In genomic region chr1:44881011-44881632, GRCh38 we compare ENCODE assay signal across 11 cellular contexts. TPM values are rescaled to one million over a fixed set of nuclear protein-coding genes. Genes with fewer than 3 reads are reported as not detected.
DNase-seq lines count a peak whose midpoint lies in the region; TF ChIP-seq lines count a peak whose summit lies in the region.
"Had no signal": no experiment of that assay in that cellular context is flagged by ENCODE, and none has a peak within 500 bp of the region (broad histone marks: within the 10 kb centered on the region; RNA-seq: fewer than 3 reads in every experiment).

No MANE protein-coding gene starts in this region.

- no peak overlapping the region for H3K4me2 ChIP-seq in hepatocyte

- H3K36me3 ChIP-seq in hepatocyte (replicated peaks; ENCODE audit: insufficient read depth, low read depth), result no peaks in the 10 kb centered on the region

- in situ Hi-C loops in astrocyte of the cerebellum (cut with HindIII; ENCODE audit: low sequenced_read_pairs), result no loop called here

- no peaks in the 10 kb centered on the region for H3K27me3 ChIP-seq in hepatocyte

- no peaks in the 10 kb centered on the region for H3K4me1 ChIP-seq in hepatocyte (ENCODE audit: insufficient read depth)

- H4K20me1 ChIP-seq in hepatocyte (ENCODE audit: insufficient read depth, poor library complexity, severe bottlenecking), result no peaks in the 10 kb centered on the region

- H2AFZ ChIP-seq in hepatocyte, result no peak overlapping the region

- DNase-seq in HCEC 1CT (peak; percentile 12), astrocyte of the cerebellum (ENCODE audit: low read depth) (peak; percentile 75), fibroblast of the aortic adventitia (ENCODE audit: low read depth) (peak; percentile 89), stromal cell of bone marrow (ENCODE audit: low read depth) (peak; percentile 89), NCI-H1105 (lab: John Stamatoyannopoulos, UW) (no peak), NCI-H526 treated with DMSO at 0.1 percent for 48 hours (lab: John Stamatoyannopoulos, UW) (no peak), hepatocyte (ENCODE audit: low spot score) (no peak)
- DNase-seq: immature natural killer cell, KBM-7, NCI-H446 treated with DMSO at 0.1 percent for 48 hours, SHP77 treated with DMSO at 0.1 percent for 48 hours had no signal

- H3K4me3 ChIP-seq in astrocyte of the cerebellum (ENCODE audit: low read depth, low read length) (no peak overlapping the region), fibroblast of the aortic adventitia (ENCODE audit: low read depth, low read length) (no peak overlapping the region), hepatocyte (no peak overlapping the region)

- TF ChIP-seq CTCF in astrocyte of the cerebellum (IDR thresholded peaks at IDR 0.05; ENCODE audit: low read depth, low read length, missing control alignments), result no peak
- no peak for TF ChIP-seq CTCF in fibroblast of the aortic adventitia (IDR thresholded peaks at IDR 0.05; ENCODE audit: insufficient read depth, low read length)
- no peak for TF ChIP-seq CTCF in hepatocyte (IDR thresholded peaks at IDR 0.05; ENCODE audit: poor library complexity)

- no peaks in the 10 kb centered on the region for H3K79me2 ChIP-seq in hepatocyte

- H3K27ac ChIP-seq in hepatocyte, result no peak overlapping the region

- H3K9me3 ChIP-seq in hepatocyte (ENCODE audit: low read depth), result no peaks in the 10 kb centered on the region

- H3K9me2 ChIP-seq in hepatocyte (replicated peaks; ENCODE audit: insufficient read depth), result no peaks in the 10 kb centered on the region

- WGBS in hepatocyte (ENCODE audit: low lambda C conversion rate, missing lambda C conversion rate), result 89% methylated on average over 7 of the region's 7 CpGs

RNA-seq across cellular contexts. Expression of gene PTCH2, which starts 38.1 kb away (rescaled TPM):
- 0.36 and 0.57 TPM in 2 replicates for total RNA-seq in fibroblast of the aortic adventitia (ENCODE audit: low replicate concordance)
- 0.43 and 0.56 TPM in 2 replicates for total RNA-seq in hepatocyte
- polyA plus RNA-seq in hepatocyte, result 1.3 and 2.5 TPM in 2 replicates

Comparison
In these comparisons a context has a peak if more than half of its experiments do, and no peak if none do; other contexts are left out.
1. DNase-seq: peak in HCEC 1CT (single experiment), astrocyte of the cerebellum (single experiment), fibroblast of the aortic adventitia (single experiment) and stromal cell of bone marrow (single experiment); none in NCI-H1105 (single experiment), NCI-H526 treated with DMSO at 0.1 percent for 48 hours (single experiment) and hepatocyte (single experiment).